ENCODE assay signal across 16 cellular contexts in the genomic region with DNA sequence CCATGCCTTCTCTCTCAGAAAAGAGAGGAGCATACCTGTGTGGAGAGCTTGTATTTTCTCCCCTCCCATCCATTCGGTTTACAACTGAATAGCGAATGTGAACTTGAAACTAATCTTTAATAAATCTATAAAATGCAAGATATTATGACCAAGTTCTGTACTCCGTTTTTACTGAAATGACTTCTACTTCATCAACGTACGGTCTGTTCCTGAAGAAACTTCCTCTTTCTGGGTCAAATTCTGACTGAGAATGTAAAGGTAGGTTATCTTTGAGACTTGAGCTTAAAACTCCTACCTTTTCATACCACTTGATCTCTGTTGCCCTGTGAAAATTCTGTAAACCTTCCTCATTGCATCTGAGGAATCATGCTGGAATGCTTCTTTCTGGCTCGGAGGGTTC. TPM values are rescaled to one million over a fixed set of nuclear protein-coding genes. Genes with fewer than 3 reads are reported as not detected.
DNase-seq lines count a peak whose midpoint lies in the region; ATAC-seq and TF ChIP-seq lines count a peak whose summit lies in the region.
"Had no signal": no experiment of that assay in that cellular context is flagged by ENCODE, and none has a peak within 500 bp of the region (broad histone marks: within the 10 kb centered on the region; RNA-seq: fewer than 3 reads in every experiment).

No MANE protein-coding gene starts in this region.

- no peak overlapping the region for H2AFZ ChIP-seq in osteoblast (ENCODE audit: low read length)

- TF ChIP-seq CTCF in GM06990 (IDR thresholded peaks at IDR 0.05; ENCODE audit: insufficient read depth, low read length, poor library complexity, severe bottlenecking) = no peak
- no peak for TF ChIP-seq CTCF in osteoblast (IDR thresholded peaks at IDR 0.05; ENCODE audit: extremely low read depth, low read depth, low read length)

- ATAC-seq in GM18907 (IDR thresholded peaks at IDR 0.05; ENCODE audit: unreplicated experiment) (peak; percentile 46), HG02610 (IDR thresholded peaks at IDR 0.05; ENCODE audit: unreplicated experiment) (peak; percentile 49)
- ATAC-seq: effector memory CD8-positive, alpha-beta T cell; PC-3 had no signal

- no peak overlapping the region for H3K4me2 ChIP-seq in osteoblast (ENCODE audit: insufficient read depth, low read length)

- no peaks in the 10 kb centered on the region for H4K20me1 ChIP-seq in osteoblast (ENCODE audit: insufficient read depth, low read length)

- no peaks in the 10 kb centered on the region for H3K27me3 ChIP-seq in GM06990 (replicated peaks; ENCODE audit: control insufficient read depth, insufficient read depth, low read length)
- H3K27me3 ChIP-seq in osteoblast (ENCODE audit: insufficient read depth, low read length) = no peaks in the 10 kb centered on the region
- H3K27me3 ChIP-seq: brain microvascular endothelial cell had no signal

- no peak overlapping the region for H3K27ac ChIP-seq in osteoblast (ENCODE audit: low read depth, low read length)
- H3K27ac ChIP-seq: brain microvascular endothelial cell had no signal

- in situ Hi-C loops in KBM-7 (cut with MboI; ENCODE audit: low pct_unique_long_range_greater_than_20kb, low sequenced_read_pairs) = no loop called here

- H3K4me3 ChIP-seq in GM06990 (replicated peaks; ENCODE audit: low read depth, low read length) (no peak overlapping the region), osteoblast (ENCODE audit: insufficient read depth, low read length) (no peak overlapping the region)

- H3K79me2 ChIP-seq in osteoblast (ENCODE audit: insufficient read depth, low read length) = no peaks in the 10 kb centered on the region

- peaks cover 15% of the 10 kb centered on the region for H3K4me1 ChIP-seq in osteoblast (ENCODE audit: insufficient read depth, low read length)

- peak; percentile 41 for DNase-seq in GM06990 (ENCODE audit: extremely low read depth, insufficient read length)
- peak; percentile 29 for DNase-seq in KBM-7
- no peak for DNase-seq in SW 1271 (lab: John Stamatoyannopoulos, UW)
- no peak for DNase-seq in NCI-H1694 (lab: John Stamatoyannopoulos, UW)
- DNase-seq in osteoblast (ENCODE audit: insufficient read length, low spot score, missing footprints) = no peak
- DNase-seq in cerebellar nuclear complex (lab: John Stamatoyannopoulos, UW) = no peak
- DNase-seq: activated effector memory CD4-positive, alpha-beta T cell treated with anti-CD3 and anti-CD28 coated beads, Interleukin-2, amount 50 U/mL, for 16 hours; brain microvascular endothelial cell; DND-41; effector memory CD8-positive, alpha-beta T cell; NCI-H1048; PC-3; stimulated activated CD4-positive, alpha-beta T cell treated with anti-CD3 and anti-CD28 coated beads, Interleukin-4, amount 100 ng/mL, for 1 hour; stimulated activated naive CD4-positive, alpha-beta T cell treated with Interleukin-2 at 50 U/mL for 16 hours had no signal

- H3K36me3 ChIP-seq in GM06990 (ENCODE audit: control insufficient read depth, insufficient read depth, low read length) (no peaks in the 10 kb centered on the region; the same call in 1 of the 2 replicates), osteoblast (ENCODE audit: insufficient read depth, low read length) (peaks cover 6% of the 10 kb centered on the region)
- H3K36me3 ChIP-seq: brain microvascular endothelial cell had no signal

- no peaks in the 10 kb centered on the region for H3K9me3 ChIP-seq in osteoblast (ENCODE audit: low read depth, low read length)

RNA-seq across cellular contexts. Expression of gene CTNNAL1, which starts 4.2 kb away (rescaled TPM):
- 99.0 and 118 TPM in 2 replicates for total RNA-seq in osteoblast

Comparison
In these comparisons a context has a peak if more than half of its experiments do, and no peak if none do; other contexts are left out.
1. DNase-seq: peak in GM06990 (single experiment) and KBM-7 (single experiment); none in SW 1271 (0 of 2), NCI-H1694 (single experiment), osteoblast (single experiment) and cerebellar nuclear complex (0 of 2).